Comparison of ENCODE assay signal across 23 cellular contexts in the genomic region with DNA sequence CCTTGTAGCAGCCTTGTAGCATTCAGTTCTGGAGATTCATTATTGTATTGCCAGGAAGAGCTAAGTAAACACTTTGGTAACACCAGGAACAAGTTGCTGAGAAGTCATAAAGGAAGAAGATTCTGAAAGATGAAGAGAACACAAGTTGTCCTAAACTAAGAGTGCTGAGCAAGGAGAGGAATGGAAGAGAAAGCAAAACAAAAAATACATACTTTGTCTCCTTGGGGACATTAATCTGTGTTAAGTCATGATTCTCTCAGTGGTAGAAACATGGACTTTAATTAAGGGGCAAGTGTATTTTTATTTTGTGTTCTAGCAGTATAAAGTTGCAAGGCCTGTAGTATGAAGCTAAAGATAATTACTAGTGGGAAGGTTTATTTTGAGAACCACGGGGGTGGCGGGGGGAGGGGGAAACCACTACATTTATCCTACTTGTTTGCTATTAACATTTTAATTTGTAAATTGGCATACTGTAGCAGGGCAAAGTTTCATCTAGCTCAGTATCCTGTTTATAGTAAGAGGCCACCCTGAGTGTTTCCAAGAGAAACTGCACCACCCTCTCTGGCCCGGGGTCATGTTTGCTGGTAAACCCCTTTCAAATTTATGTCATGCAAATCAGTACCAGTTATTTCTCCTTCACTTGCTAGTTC.
DNase-seq lines count a peak whose midpoint lies in the region; ATAC-seq and TF ChIP-seq lines count a peak whose summit lies in the region.
"Had no signal": no experiment of that assay in that cellular context is flagged by ENCODE, and none has a peak within 500 bp of the region (broad histone marks: within the 10 kb centered on the region; RNA-seq: fewer than 3 reads in every experiment).

No MANE protein-coding gene starts in this region.

- H2BK12ac ChIP-seq in neuronal stem cell (ENCODE audit: low read length) = no peak overlapping the region

- H3K27ac Mint-ChIP-seq in GM23338 = peak overlapping the region; percentile 15
- H3K27ac Mint-ChIP-seq in memory B cell = peak overlapping the region; percentile 12
- H3K27ac Mint-ChIP-seq: activated naive CD4-positive, alpha-beta T cell treated with anti-CD3 and anti-CD28 coated beads for 36 hours had no signal

- H3K18ac ChIP-seq in neuronal stem cell (ENCODE audit: low read length) = no peak overlapping the region

- peaks cover 16% of the 10 kb centered on the region for H3K36me3 Mint-ChIP-seq in GM23338 (ENCODE audit: low read depth)
- H3K36me3 Mint-ChIP-seq in memory B cell = peaks cover 37% of the 10 kb centered on the region

- H2BK5ac ChIP-seq in neuronal stem cell (ENCODE audit: low read length) = no peak overlapping the region

- H3K9me2 ChIP-seq in GM23338 (ENCODE audit: insufficient read depth) (no peaks in the 10 kb centered on the region), Karpas-422 (replicated peaks; ENCODE audit: insufficient read depth, low read length) (no peaks in the 10 kb centered on the region)

- H3K36me3 ChIP-seq in GM23338 (ENCODE audit: insufficient read depth) (peaks cover 6% of the 10 kb centered on the region; the same call in 1 of the 2 replicates), SJSA1 (peaks cover 3% of the 10 kb centered on the region; the same call in 1 of the 2 replicates), neuronal stem cell (replicated peaks in 1 of 2; ENCODE audit: control insufficient read depth in 2 of 2, insufficient read depth in 2 of 2, low read length in 2 of 2) (peaks cover 1 to 8% of the 10 kb centered on the region in 2 donors), Karpas-422 (ENCODE audit: insufficient read depth, low read length) (no peaks in the 10 kb centered on the region)
- H3K36me3 ChIP-seq: thoracic aorta had no signal

- H3K4ac ChIP-seq in neuronal stem cell (ENCODE audit: low read length) = no peak overlapping the region

- H3K27me3 ChIP-seq in GM23338 (ENCODE audit: insufficient read depth) = no peaks in the 10 kb centered on the region
- H3K27me3 ChIP-seq in SJSA1 (replicated peaks) = no peaks in the 10 kb centered on the region
- H3K27me3 ChIP-seq in neuronal stem cell (ENCODE audit: control insufficient read depth in 3 of 3, insufficient read depth in 3 of 3, low read depth in 1 of 3, low read length in 3 of 3) = no peaks in the 10 kb centered on the region
- no peaks in the 10 kb centered on the region for H3K27me3 ChIP-seq in Karpas-422 (ENCODE audit: low read length)
- H3K27me3 ChIP-seq: dorsolateral prefrontal cortex, sigmoid colon had no signal

- H3K9ac ChIP-seq in neuronal stem cell (ENCODE audit: low read depth, low read length, poor library complexity) (no peak overlapping the region), Karpas-422 (ENCODE audit: low read length) (no peak overlapping the region)

- no peak for TF ChIP-seq CTCF in GM12865 (IDR thresholded peaks at IDR 0.05; ENCODE audit: insufficient read depth, low read depth, low read length, missing control alignments)
- no peak for TF ChIP-seq CTCF in GM23338 (conservative IDR thresholded peaks at IDR 0.05; ENCODE audit: low read depth in 2 of 2)

- H3K4me2 ChIP-seq in GM23338 (peak overlapping the region; percentile 53), neuronal stem cell (ENCODE audit: insufficient read depth, low read length, poor library complexity, severe bottlenecking) (no peak overlapping the region), Karpas-422 (ENCODE audit: low read depth, low read length, poor library complexity, severe bottlenecking) (no peak overlapping the region)

- H3K27me3 Mint-ChIP-seq in GM23338 (ENCODE audit: insufficient read depth, low read depth, poor library complexity) (no peaks in the 10 kb centered on the region), memory B cell (no peaks in the 10 kb centered on the region)

- no peak overlapping the region for H3K23ac ChIP-seq in neuronal stem cell (ENCODE audit: low read depth, low read length, poor library complexity)

- no peak overlapping the region for H4K91ac ChIP-seq in neuronal stem cell (ENCODE audit: low read depth, low read length, poor library complexity)

- no CpG with 5 or more reads among the region's 3 CpGs for WGBS in neuronal stem cell (ENCODE audit: extremely low coverage in 2 of 2, insufficient read length in 2 of 2, insufficient replicate concordance in 1 of 2), 2 donors

- H3K4me1 Mint-ChIP-seq in GM23338 (peaks cover 26% of the 10 kb centered on the region), memory B cell (peaks cover 7% of the 10 kb centered on the region)

- peaks cover 6% of the 10 kb centered on the region; the same call in 2 of the 3 replicates for H3K9me3 Mint-ChIP-seq in GM23338
- H3K9me3 Mint-ChIP-seq in memory B cell = peaks cover 5% of the 10 kb centered on the region

- H3K27ac ChIP-seq in GM23338 (ENCODE audit: low read depth) = peak overlapping the region; percentile 87
- peak overlapping the region; percentile 26 for H3K27ac ChIP-seq in SJSA1
- H3K27ac ChIP-seq in neuronal stem cell (replicated peaks; ENCODE audit: low read length) = no peak overlapping the region
- H3K27ac ChIP-seq in Karpas-422 (ENCODE audit: low read length) = no peak overlapping the region
- H3K27ac ChIP-seq: dorsolateral prefrontal cortex, sigmoid colon, thoracic aorta had no signal

- H3K79me2 ChIP-seq in GM23338 (replicated peaks; ENCODE audit: insufficient read depth) (no peaks in the 10 kb centered on the region), Karpas-422 (ENCODE audit: low read length) (no peaks in the 10 kb centered on the region)

- no peak overlapping the region for H2AK5ac ChIP-seq in neuronal stem cell (ENCODE audit: low read depth, low read length)

- peak; percentile 5 for DNase-seq in GM12865 (ENCODE audit: low read depth)
- DNase-seq in GM23338 (ENCODE audit: low spot score) = peak; percentile 14
- peak; percentile 60 to 70 for DNase-seq in SJSA1 (ENCODE audit: low read depth in 1 of 2, low spot score in 2 of 2)
- no peak for DNase-seq in memory B cell (ENCODE audit: low spot score in 2 of 2)
- DNase-seq in neuronal stem cell (ENCODE audit: low spot score) = no peak
- no peak for DNase-seq in Karpas-422
- DNase-seq: activated CD4-positive, CD25-positive, alpha-beta regulatory T cell treated with anti-CD3 and anti-CD28 coated beads, Interleukin-2, amount 50 U/mL, for 72 hours; activated naive CD4-positive, alpha-beta T cell treated with anti-CD3 and anti-CD28 coated beads for 36 hours; AML-193; Caco-2; dorsolateral prefrontal cortex; GDM1; head of caudate nucleus; KBM-7; NCI-H1436 treated with DMSO at 0.1 percent for 48 hours; NCI-H345; sigmoid colon; stimulated activated CD4-positive, alpha-beta T cell treated with anti-CD3 and anti-CD28 coated beads, Interleukin-4, amount 100 ng/mL, for 24 hours; stimulated activated CD8-positive, alpha-beta memory T cell treated with anti-CD3 and anti-CD28 coated beads, Interleukin-4, amount 100 ng/mL, for 48 hours; T-helper 2 cell had no signal

- H4K8ac ChIP-seq in neuronal stem cell (ENCODE audit: low read depth, low read length) = no peak overlapping the region

- no peak overlapping the region for H2AFZ ChIP-seq in GM23338
- no peak overlapping the region for H2AFZ ChIP-seq in neuronal stem cell (ENCODE audit: low read length)
- no peak overlapping the region for H2AFZ ChIP-seq in Karpas-422 (ENCODE audit: low read length)

- ATAC-seq in GM23338 (peak; percentile 46), memory B cell (ENCODE audit: low read depth) (no peak), HG02588 (IDR thresholded peaks at IDR 0.05; ENCODE audit: unreplicated experiment) (no peak)
- ATAC-seq: esophagus mucosa had no signal

- peaks cover 2% of the 10 kb centered on the region for H3K79me1 ChIP-seq in neuronal stem cell (ENCODE audit: low read depth, low read length)

- H4K20me1 ChIP-seq in GM23338 (replicated peaks; ENCODE audit: insufficient read depth) = no peaks in the 10 kb centered on the region
- H4K20me1 ChIP-seq in Karpas-422 (ENCODE audit: insufficient read depth, low read depth, low read length) = no peaks in the 10 kb centered on the region

- no peak overlapping the region for H3K14ac ChIP-seq in neuronal stem cell (ENCODE audit: low read length)

- no peak overlapping the region for H2BK15ac ChIP-seq in neuronal stem cell (ENCODE audit: low read length)

- no peaks in the 10 kb centered on the region for H3F3A ChIP-seq in GM23338 (replicated peaks; ENCODE audit: low read depth)

- peaks cover 38% of the 10 kb centered on the region for H3K4me1 ChIP-seq in GM23338 (ENCODE audit: insufficient read depth)
- H3K4me1 ChIP-seq in SJSA1 (replicated peaks) = peaks cover 28% of the 10 kb centered on the region
- H3K4me1 ChIP-seq in neuronal stem cell (ENCODE audit: control insufficient read depth in 2 of 2, insufficient read depth in 1 of 2, low read depth in 1 of 2, low read length in 2 of 2) = peaks cover 3 to 8% of the 10 kb centered on the region in 2 donors
- no peaks in the 10 kb centered on the region for H3K4me1 ChIP-seq in Karpas-422 (ENCODE audit: low read length)
- H3K4me1 ChIP-seq: Caco-2 had no signal

- H2BK120ac ChIP-seq in neuronal stem cell (ENCODE audit: low read depth, low read length) = no peak overlapping the region

- H3K4me3 Mint-ChIP-seq in GM23338 (no peak overlapping the region), memory B cell (no peak overlapping the region)
- H3K4me3 Mint-ChIP-seq: activated naive CD4-positive, alpha-beta T cell treated with anti-CD3 and anti-CD28 coated beads for 36 hours had no signal

- H3K4me3 ChIP-seq in GM12865 (ENCODE audit: low read depth, low read length) = no peak overlapping the region
- H3K4me3 ChIP-seq in GM23338 = no peak overlapping the region; the same call in 1 of the 2 replicates
- H3K4me3 ChIP-seq in SJSA1 = no peak overlapping the region
- H3K4me3 ChIP-seq in neuronal stem cell (ENCODE audit: low read length in 2 of 2) = no peak overlapping the region
- no peak overlapping the region for H3K4me3 ChIP-seq in Karpas-422 (ENCODE audit: low read length)
- H3K4me3 ChIP-seq: dorsolateral prefrontal cortex, sigmoid colon, thoracic aorta had no signal

- no peaks in the 10 kb centered on the region for H3K9me3 ChIP-seq in SJSA1 (replicated peaks)
- H3K9me3 ChIP-seq in neuronal stem cell (replicated peaks in 1 of 2; ENCODE audit: control insufficient read depth in 2 of 2, insufficient read depth in 1 of 2, low read depth in 1 of 2, low read length in 2 of 2) = peaks cover 0 to 11% of the 10 kb centered on the region in 2 donors
- no peaks in the 10 kb centered on the region for H3K9me3 ChIP-seq in Karpas-422 (ENCODE audit: low read length)
- H3K9me3 ChIP-seq: Caco-2, sigmoid colon, thoracic aorta had no signal

TF ChIP-seq in GM23338, 12 proteins besides CTCF, POLR2A, EP300 and RAD21:
- no peak for TF ChIP-seq ZNF331 (CRISPR knock-in tag; IDR thresholded peaks at IDR 0.05; ENCODE audit: low read depth)

Comparison
In these comparisons a context has a peak if more than half of its experiments do, and no peak if none do; other contexts are left out.
1. DNase-seq: peak in GM12865 (single experiment), GM23338 (single experiment) and SJSA1 (2 of 2); none in memory B cell (0 of 2), neuronal stem cell (single experiment) and Karpas-422 (single experiment).
2. H3K27ac ChIP-seq: peak in GM23338 (single experiment) and SJSA1 (single experiment); none in neuronal stem cell (single experiment) and Karpas-422 (single experiment).